1 cellular context compared by ENCODE assay signal in the genomic region with DNA sequence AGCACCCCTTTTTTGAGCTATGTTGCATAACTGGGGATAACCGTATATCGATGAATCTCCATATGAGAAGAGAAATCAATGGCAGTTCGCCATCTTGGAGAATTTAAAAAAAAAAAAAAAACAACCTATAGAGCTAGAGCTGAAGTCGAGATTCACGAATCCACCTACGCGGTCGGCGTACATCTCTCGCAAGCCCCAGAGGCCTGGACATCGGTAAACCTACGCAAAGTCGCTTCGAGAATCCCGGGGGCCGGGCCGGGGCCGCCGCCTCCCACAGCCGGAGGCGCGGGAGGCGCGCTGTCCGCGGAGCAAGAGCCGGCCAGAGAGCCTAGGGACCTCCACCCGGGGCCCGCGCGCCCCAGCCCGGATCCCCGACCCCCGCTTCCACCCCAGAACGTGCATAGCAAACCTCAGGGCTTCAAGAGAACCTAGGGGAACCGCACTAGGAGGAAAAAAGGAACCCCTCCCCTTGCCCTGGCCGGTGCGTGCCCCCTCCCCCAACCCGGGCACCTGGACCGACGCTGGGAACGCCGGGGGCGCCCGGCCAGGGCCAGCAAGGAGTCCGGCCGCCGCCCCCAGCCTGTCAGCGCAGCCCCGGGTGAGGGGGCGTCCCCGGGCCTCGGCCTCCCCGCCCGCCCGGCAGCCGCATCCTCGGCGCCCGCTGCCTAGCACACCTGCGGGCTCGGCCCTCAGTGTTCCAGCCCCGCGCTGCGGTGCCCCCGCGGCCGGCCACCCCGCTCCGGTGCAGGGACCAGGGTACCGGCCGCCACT.
TF ChIP-seq lines count a peak whose summit lies in the region.

No MANE protein-coding gene starts in this region.

TF ChIP-seq in GM23338, 12 proteins besides CTCF, POLR2A, EP300 and RAD21 (continued from another document):
- TF ChIP-seq, protein P1, sequence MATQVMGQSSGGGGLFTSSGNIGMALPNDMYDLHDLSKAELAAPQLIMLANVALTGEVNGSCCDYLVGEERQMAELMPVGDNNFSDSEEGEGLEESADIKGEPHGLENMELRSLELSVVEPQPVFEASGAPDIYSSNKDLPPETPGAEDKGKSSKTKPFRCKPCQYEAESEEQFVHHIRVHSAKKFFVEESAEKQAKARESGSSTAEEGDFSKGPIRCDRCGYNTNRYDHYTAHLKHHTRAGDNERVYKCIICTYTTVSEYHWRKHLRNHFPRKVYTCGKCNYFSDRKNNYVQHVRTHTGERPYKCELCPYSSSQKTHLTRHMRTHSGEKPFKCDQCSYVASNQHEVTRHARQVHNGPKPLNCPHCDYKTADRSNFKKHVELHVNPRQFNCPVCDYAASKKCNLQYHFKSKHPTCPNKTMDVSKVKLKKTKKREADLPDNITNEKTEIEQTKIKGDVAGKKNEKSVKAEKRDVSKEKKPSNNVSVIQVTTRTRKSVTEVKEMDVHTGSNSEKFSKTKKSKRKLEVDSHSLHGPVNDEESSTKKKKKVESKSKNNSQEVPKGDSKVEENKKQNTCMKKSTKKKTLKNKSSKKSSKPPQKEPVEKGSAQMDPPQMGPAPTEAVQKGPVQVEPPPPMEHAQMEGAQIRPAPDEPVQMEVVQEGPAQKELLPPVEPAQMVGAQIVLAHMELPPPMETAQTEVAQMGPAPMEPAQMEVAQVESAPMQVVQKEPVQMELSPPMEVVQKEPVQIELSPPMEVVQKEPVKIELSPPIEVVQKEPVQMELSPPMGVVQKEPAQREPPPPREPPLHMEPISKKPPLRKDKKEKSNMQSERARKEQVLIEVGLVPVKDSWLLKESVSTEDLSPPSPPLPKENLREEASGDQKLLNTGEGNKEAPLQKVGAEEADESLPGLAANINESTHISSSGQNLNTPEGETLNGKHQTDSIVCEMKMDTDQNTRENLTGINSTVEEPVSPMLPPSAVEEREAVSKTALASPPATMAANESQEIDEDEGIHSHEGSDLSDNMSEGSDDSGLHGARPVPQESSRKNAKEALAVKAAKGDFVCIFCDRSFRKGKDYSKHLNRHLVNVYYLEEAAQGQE (IDR thresholded peaks at IDR 0.05; ENCODE audit: unreplicated experiment), result no peak
- TF ChIP-seq EZH2phosphoT487 (IDR thresholded peaks at IDR 0.05; ENCODE audit: unreplicated experiment) (no peak), ZNF114 (CRISPR knock-in tag; IDR thresholded peaks at IDR 0.05) (no peak), EZH2 (IDR thresholded peaks at IDR 0.05; ENCODE audit: low read depth, unreplicated experiment) (no peak), JUNB (IDR thresholded peaks at IDR 0.05; ENCODE audit: unreplicated experiment) (no peak), STAT1 (IDR thresholded peaks at IDR 0.05; ENCODE audit: unreplicated experiment) (no peak), NANOG (IDR thresholded peaks at IDR 0.05; ENCODE audit: borderline replicate concordance) (no peak)
- TF ChIP-seq, protein P2, sequence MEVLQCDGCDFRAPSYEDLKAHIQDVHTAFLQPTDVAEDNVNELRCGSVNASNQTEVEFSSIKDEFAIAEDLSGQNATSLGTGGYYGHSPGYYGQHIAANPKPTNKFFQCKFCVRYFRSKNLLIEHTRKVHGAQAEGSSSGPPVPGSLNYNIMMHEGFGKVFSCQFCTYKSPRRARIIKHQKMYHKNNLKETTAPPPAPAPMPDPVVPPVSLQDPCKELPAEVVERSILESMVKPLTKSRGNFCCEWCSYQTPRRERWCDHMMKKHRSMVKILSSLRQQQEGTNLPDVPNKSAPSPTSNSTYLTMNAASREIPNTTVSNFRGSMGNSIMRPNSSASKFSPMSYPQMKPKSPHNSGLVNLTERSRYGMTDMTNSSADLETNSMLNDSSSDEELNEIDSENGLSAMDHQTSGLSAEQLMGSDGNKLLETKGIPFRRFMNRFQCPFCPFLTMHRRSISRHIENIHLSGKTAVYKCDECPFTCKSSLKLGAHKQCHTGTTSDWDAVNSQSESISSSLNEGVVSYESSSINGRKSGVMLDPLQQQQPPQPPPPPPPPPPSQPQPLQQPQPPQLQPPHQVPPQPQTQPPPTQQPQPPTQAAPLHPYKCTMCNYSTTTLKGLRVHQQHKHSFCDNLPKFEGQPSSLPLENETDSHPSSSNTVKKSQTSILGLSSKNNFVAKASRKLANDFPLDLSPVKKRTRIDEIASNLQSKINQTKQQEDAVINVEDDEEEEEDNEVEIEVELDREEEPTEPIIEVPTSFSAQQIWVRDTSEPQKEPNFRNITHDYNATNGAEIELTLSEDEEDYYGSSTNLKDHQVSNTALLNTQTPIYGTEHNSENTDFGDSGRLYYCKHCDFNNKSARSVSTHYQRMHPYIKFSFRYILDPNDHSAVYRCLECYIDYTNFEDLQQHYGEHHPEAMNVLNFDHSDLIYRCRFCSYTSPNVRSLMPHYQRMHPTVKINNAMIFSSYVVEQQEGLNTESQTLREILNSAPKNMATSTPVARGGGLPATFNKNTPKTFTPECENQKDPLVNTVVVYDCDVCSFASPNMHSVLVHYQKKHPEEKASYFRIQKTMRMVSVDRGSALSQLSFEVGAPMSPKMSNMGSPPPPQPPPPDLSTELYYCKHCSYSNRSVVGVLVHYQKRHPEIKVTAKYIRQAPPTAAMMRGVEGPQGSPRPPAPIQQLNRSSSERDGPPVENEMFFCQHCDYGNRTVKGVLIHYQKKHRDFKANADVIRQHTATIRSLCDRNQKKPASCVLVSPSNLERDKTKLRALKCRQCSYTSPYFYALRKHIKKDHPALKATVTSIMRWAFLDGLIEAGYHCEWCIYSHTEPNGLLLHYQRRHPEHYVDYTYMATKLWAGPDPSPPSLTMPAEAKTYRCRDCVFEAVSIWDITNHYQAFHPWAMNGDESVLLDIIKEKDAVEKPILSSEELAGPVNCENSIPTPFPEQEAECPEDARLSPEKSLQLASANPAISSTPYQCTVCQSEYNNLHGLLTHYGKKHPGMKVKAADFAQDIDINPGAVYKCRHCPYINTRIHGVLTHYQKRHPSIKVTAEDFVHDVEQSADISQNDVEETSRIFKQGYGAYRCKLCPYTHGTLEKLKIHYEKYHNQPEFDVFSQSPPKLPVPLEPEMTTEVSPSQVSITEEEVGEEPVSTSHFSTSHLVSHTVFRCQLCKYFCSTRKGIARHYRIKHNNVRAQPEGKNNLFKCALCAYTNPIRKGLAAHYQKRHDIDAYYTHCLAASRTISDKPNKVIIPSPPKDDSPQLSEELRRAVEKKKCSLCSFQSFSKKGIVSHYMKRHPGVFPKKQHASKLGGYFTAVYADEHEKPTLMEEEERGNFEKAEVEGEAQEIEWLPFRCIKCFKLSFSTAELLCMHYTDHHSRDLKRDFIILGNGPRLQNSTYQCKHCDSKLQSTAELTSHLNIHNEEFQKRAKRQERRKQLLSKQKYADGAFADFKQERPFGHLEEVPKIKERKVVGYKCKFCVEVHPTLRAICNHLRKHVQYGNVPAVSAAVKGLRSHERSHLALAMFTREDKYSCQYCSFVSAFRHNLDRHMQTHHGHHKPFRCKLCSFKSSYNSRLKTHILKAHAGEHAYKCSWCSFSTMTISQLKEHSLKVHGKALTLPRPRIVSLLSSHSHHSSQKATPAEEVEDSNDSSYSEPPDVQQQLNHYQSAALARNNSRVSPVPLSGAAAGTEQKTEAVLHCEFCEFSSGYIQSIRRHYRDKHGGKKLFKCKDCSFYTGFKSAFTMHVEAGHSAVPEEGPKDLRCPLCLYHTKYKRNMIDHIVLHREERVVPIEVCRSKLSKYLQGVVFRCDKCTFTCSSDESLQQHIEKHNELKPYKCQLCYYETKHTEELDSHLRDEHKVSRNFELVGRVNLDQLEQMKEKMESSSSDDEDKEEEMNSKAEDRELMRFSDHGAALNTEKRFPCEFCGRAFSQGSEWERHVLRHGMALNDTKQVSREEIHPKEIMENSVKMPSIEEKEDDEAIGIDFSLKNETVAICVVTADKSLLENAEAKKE (CRISPR knock-in tag; IDR thresholded peaks at IDR 0.05), result no peak
